1 cellular context compared by ENCODE assay signal in genomic region chr11:35107866-35108265, GRCh38.
TF ChIP-seq lines count a peak whose summit lies in the region.

No MANE protein-coding gene starts in this region.

TF ChIP-seq in SK-N-SH treated with all-trans-retinoic acid at 6 μM for 48 hours, 23 proteins besides CTCF, POLR2A, EP300 and RAD21 (continued from another document):
- TF ChIP-seq TSHZ2 (CRISPR knock-in tag; IDR thresholded peaks at IDR 0.05) (no peak), ZNF565 (CRISPR knock-in tag; conservative IDR thresholded peaks at IDR 0.05; ENCODE audit: low read depth) (no peak), PPARA (CRISPR knock-in tag; IDR thresholded peaks at IDR 0.05; ENCODE audit: borderline replicate concordance) (no peak), ISL1 (CRISPR knock-in tag; IDR thresholded peaks at IDR 0.05) (no peak)
